In the genomic region with DNA sequence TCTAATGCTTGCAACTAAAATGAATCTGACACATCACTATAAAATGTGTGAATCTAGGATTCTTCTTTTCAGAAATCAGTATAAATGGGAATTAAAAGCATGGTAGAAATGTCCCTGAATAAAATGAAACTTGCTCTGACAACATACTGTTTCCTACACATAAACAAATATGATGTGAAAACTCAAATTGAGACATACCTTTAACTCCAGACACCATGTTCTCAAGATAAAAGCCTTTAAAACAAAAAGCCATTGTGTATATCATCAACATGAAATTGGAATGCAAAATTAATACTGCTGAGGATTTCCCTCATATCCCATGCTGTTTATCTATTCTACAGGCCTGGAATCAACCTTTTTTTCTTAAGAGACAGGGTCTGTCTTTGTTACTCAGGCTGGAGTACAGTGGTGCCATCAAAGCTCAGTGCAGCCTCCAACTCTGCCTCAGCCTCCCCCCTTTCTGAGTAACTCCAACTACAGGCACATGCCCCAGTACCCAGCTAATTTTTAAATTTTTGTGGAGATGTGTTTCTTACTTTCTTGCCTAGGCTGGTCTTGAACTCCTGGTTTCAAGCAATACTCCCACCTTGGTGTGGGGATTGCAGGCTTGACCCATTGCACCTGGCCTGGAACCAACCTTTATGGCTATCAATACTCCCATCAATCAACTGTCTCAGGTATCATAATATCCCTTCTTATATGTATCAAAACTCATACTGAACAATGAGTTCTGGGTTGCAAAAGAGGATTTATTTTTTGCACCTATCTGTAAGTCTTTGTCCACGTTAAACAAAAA, we compare ENCODE assay signal across 12 cellular contexts. TPM values are rescaled to one million over a fixed set of nuclear protein-coding genes. Genes with fewer than 3 reads are reported as not detected.
A peak's percentile ranks its signal among the peaks of the same experiment; 100 is the strongest.
DNase-seq lines count a peak whose midpoint lies in the region; ATAC-seq and TF ChIP-seq lines count a peak whose summit lies in the region.
"Had no signal": no experiment of that assay in that cellular context is flagged by ENCODE, and none has a peak within 500 bp of the region (broad histone marks: within the 10 kb centered on the region; RNA-seq: fewer than 3 reads in every experiment).

No MANE protein-coding gene starts in this region.

- H3K9ac ChIP-seq in GM23248 (peak overlapping the region; percentile 37), mesenchymal stem cell (ENCODE audit: low read length) (peak overlapping the region; percentile 22)

- no peak overlapping the region for H4K8ac ChIP-seq in mesenchymal stem cell (ENCODE audit: low read length)

- H3K14ac ChIP-seq in mesenchymal stem cell (ENCODE audit: low read length in 2 of 2): no peak overlapping the region

- peak overlapping the region; percentile 20 to 74 (median 36) for H3K27ac Mint-ChIP-seq in CD4-positive, CD25-positive, alpha-beta regulatory T cell
- peak overlapping the region; percentile 68 for H3K27ac Mint-ChIP-seq in activated CD8-positive, alpha-beta T cell treated with anti-CD3 and anti-CD28 coated beads for 36 hours

- no peaks in the 10 kb centered on the region for H3K27me3 Mint-ChIP-seq in CD4-positive, CD25-positive, alpha-beta regulatory T cell
- H3K27me3 Mint-ChIP-seq in activated CD8-positive, alpha-beta T cell treated with anti-CD3 and anti-CD28 coated beads for 36 hours: no peaks in the 10 kb centered on the region

- no peak overlapping the region for H3K18ac ChIP-seq in mesenchymal stem cell (ENCODE audit: low read depth in 1 of 2, low read length in 2 of 2)

- peaks cover 100% of the 10 kb centered on the region for H3F3A ChIP-seq in GM23248 (ENCODE audit: insufficient read depth)

- H3K79me2 ChIP-seq in GM23248 (ENCODE audit: insufficient read depth): peaks cover 71% of the 10 kb centered on the region

- H3K4me3 Mint-ChIP-seq in CD4-positive, CD25-positive, alpha-beta regulatory T cell: peak overlapping the region; percentile 35 to 68 (median 44)
- peak overlapping the region; percentile 98 for H3K4me3 Mint-ChIP-seq in activated CD8-positive, alpha-beta T cell treated with anti-CD3 and anti-CD28 coated beads for 36 hours

- H3K27me3 ChIP-seq in CD4-positive, CD25-positive, alpha-beta regulatory T cell (ENCODE audit: control insufficient read depth, insufficient read depth, low read length): no peaks in the 10 kb centered on the region
- no peaks in the 10 kb centered on the region for H3K27me3 ChIP-seq in GM23248 (replicated peaks; ENCODE audit: insufficient read depth)
- no peaks in the 10 kb centered on the region for H3K27me3 ChIP-seq in mesenchymal stem cell (ENCODE audit: control insufficient read depth in 1 of 2, insufficient read depth in 1 of 2, low read length in 2 of 2)
- H3K27me3 ChIP-seq: left lung, ovary had no signal

- no peak overlapping the region for H3K4me3 ChIP-seq in CD4-positive, CD25-positive, alpha-beta regulatory T cell (ENCODE audit: low read depth, low read length)
- H3K4me3 ChIP-seq in GM23248: peak overlapping the region; percentile 12
- H3K4me3 ChIP-seq in mesenchymal stem cell (ENCODE audit: insufficient read depth in 1 of 2, low read depth in 1 of 2, low read length in 2 of 2): no peak overlapping the region
- H3K4me3 ChIP-seq: left lung, ovary had no signal

- no peak overlapping the region for H2BK15ac ChIP-seq in mesenchymal stem cell (ENCODE audit: low read depth, poor library complexity, severe bottlenecking)

- 93 to 97% methylated on average over 1 of the region's 1 CpG for WGBS in GM23248 (ENCODE audit: low coverage in 1 of 2, low lambda C conversion rate in 2 of 2, missing lambda C conversion rate in 2 of 2), 2 experiments
- WGBS in mesenchymal stem cell: 100% methylated on average over 1 of the region's 1 CpG

- no peaks in the 10 kb centered on the region for H3K9me2 ChIP-seq in GM23248 (ENCODE audit: insufficient read depth)

- H2AFZ ChIP-seq in GM23248 (no peak overlapping the region), mesenchymal stem cell (ENCODE audit: low read depth, low read length) (no peak overlapping the region)

- H3K36me3 Mint-ChIP-seq in CD4-positive, CD25-positive, alpha-beta regulatory T cell: peaks cover 75% of the 10 kb centered on the region
- peaks cover 91% of the 10 kb centered on the region for H3K36me3 Mint-ChIP-seq in activated CD8-positive, alpha-beta T cell treated with anti-CD3 and anti-CD28 coated beads for 36 hours (ENCODE audit: low read depth)

- no peak overlapping the region for H2BK120ac ChIP-seq in mesenchymal stem cell (ENCODE audit: low read depth, low read length)

- TF ChIP-seq CTCF in activated CD8-positive, alpha-beta T cell treated with anti-CD3 and anti-CD28 coated beads for 36 hours (IDR thresholded peaks at IDR 0.05): no peak

- H4K91ac ChIP-seq in mesenchymal stem cell (ENCODE audit: low read length): no peak overlapping the region

- H3K27ac ChIP-seq in CD4-positive, CD25-positive, alpha-beta regulatory T cell (ENCODE audit: insufficient read depth, low read length, poor library complexity, severe bottlenecking): no peak overlapping the region
- H3K27ac ChIP-seq in GM23248 (peak overlapping the region; percentile 33; the same call in 1 of the 2 replicates), mesenchymal stem cell (ENCODE audit: low read length, poor library complexity, severe bottlenecking) (peak overlapping the region; percentile 28)
- H3K27ac ChIP-seq: left lung, ovary had no signal

- H4K20me1 ChIP-seq in GM23248 (ENCODE audit: insufficient read depth): peaks cover 34% of the 10 kb centered on the region; the same call in 1 of the 2 replicates

- no peak overlapping the region for H3K23ac ChIP-seq in mesenchymal stem cell (ENCODE audit: low read length in 2 of 2)

- DNase-seq in CD4-positive, CD25-positive, alpha-beta regulatory T cell: no peak
- DNase-seq in GM23248: no peak
- no peak for DNase-seq in activated CD8-positive, alpha-beta T cell treated with anti-CD3 and anti-CD28 coated beads for 36 hours
- no peak for DNase-seq in mesenchymal stem cell
- DNase-seq in iPS-NIHi7 (ENCODE audit: extremely low spot score): no peak
- no peak for DNase-seq in AG20443 (ENCODE audit: low spot score)
- DNase-seq in A172 (ENCODE audit: low spot score): no peak
- DNase-seq: left lung; NCI-H226; ovary; RPMI8226; stimulated activated CD4-positive, alpha-beta T cell treated with anti-CD3 and anti-CD28 coated beads, Interleukin-1b, Interleukin-23, amount 100 ng/mL, for 48 hours had no signal

- H3K4ac ChIP-seq in mesenchymal stem cell (ENCODE audit: low read depth in 1 of 2, low read length in 2 of 2): no peak overlapping the region

- intact Hi-C loops in activated CD8-positive, alpha-beta T cell treated with anti-CD3 and anti-CD28 coated beads for 36 hours (cut with micrococcal nuclease): no loop called here

- CTCF ChIA-PET in activated CD8-positive, alpha-beta T cell treated with anti-CD3 and anti-CD28 coated beads for 36 hours (lab: Charles Lee): no interaction called here

- H3K4me1 ChIP-seq in CD4-positive, CD25-positive, alpha-beta regulatory T cell (ENCODE audit: control insufficient read depth, insufficient read depth, low read length, poor library complexity, severe bottlenecking): peaks cover 44% of the 10 kb centered on the region
- peaks cover 56% of the 10 kb centered on the region for H3K4me1 ChIP-seq in GM23248 (ENCODE audit: insufficient read depth)
- peaks cover 4% of the 10 kb centered on the region for H3K4me1 ChIP-seq in mesenchymal stem cell (ENCODE audit: control insufficient read depth, insufficient read depth, low read depth, low read length)

- H2AK5ac ChIP-seq in mesenchymal stem cell (ENCODE audit: low read length, severe bottlenecking): no peak overlapping the region

- H3K9me3 ChIP-seq in CD4-positive, CD25-positive, alpha-beta regulatory T cell (ENCODE audit: control insufficient read depth in 2 of 2, low read length in 2 of 2): no peaks in the 10 kb centered on the region
- no peaks in the 10 kb centered on the region for H3K9me3 ChIP-seq in GM23248 (ENCODE audit: low read depth)
- H3K9me3 ChIP-seq in mesenchymal stem cell (ENCODE audit: control insufficient read depth, low read length): no peaks in the 10 kb centered on the region
- H3K9me3 ChIP-seq: left lung, ovary had no signal

- H2BK5ac ChIP-seq in mesenchymal stem cell (ENCODE audit: low read depth, low read length, poor library complexity, severe bottlenecking): no peak overlapping the region

- ATAC-seq in CD4-positive, CD25-positive, alpha-beta regulatory T cell (ENCODE audit: low read depth in 2 of 2): no peak
- ATAC-seq in activated CD8-positive, alpha-beta T cell treated with anti-CD3 and anti-CD28 coated beads for 36 hours: no peak
- ATAC-seq: left lung had no signal

- in situ Hi-C loops in GM23248 (cut with MboI): no loop called here

- peaks cover 58 to 74% (median 69%) of the 10 kb centered on the region in 4 donors for H3K4me1 Mint-ChIP-seq in CD4-positive, CD25-positive, alpha-beta regulatory T cell
- H3K4me1 Mint-ChIP-seq in activated CD8-positive, alpha-beta T cell treated with anti-CD3 and anti-CD28 coated beads for 36 hours (ENCODE audit: low read depth): peaks cover 56% of the 10 kb centered on the region

- POLR2A ChIA-PET in activated CD8-positive, alpha-beta T cell treated with anti-CD3 and anti-CD28 coated beads for 36 hours (lab: Charles Lee): interaction anchor here (1.0 to 6.7 kb wide), 6 partner anchors 11 to 58 kb away, joined by 3 to 51 read pairs (median 4); partner anchors contain the start of gene MED17

- peak overlapping the region; percentile 17 for H3K4me2 ChIP-seq in GM23248 (ENCODE audit: unreplicated experiment)
- H3K4me2 ChIP-seq in mesenchymal stem cell (ENCODE audit: low read length, poor library complexity, severe bottlenecking): peak overlapping the region; percentile 28

- H2BK12ac ChIP-seq in mesenchymal stem cell (ENCODE audit: low read length in 2 of 2): no peak overlapping the region

- H3K79me1 ChIP-seq in mesenchymal stem cell (replicated peaks; ENCODE audit: low read length, poor library complexity, severe bottlenecking): peaks cover 3% of the 10 kb centered on the region

- peaks cover 90% of the 10 kb centered on the region for H3K36me3 ChIP-seq in CD4-positive, CD25-positive, alpha-beta regulatory T cell (ENCODE audit: control insufficient read depth, insufficient read depth, low read length)
- H3K36me3 ChIP-seq in GM23248 (ENCODE audit: low read depth): peaks cover 100% of the 10 kb centered on the region
- peaks cover 11 to 100% of the 10 kb centered on the region in 2 experiments for H3K36me3 ChIP-seq in mesenchymal stem cell (ENCODE audit: control insufficient read depth in 1 of 2, insufficient read depth in 2 of 2, low read depth in 1 of 2, low read length in 2 of 2)
- H3K36me3 ChIP-seq: ovary had no signal

- no peaks in the 10 kb centered on the region for H3K9me3 Mint-ChIP-seq in CD4-positive, CD25-positive, alpha-beta regulatory T cell
- no peaks in the 10 kb centered on the region for H3K9me3 Mint-ChIP-seq in activated CD8-positive, alpha-beta T cell treated with anti-CD3 and anti-CD28 coated beads for 36 hours

RNA-seq across cellular contexts. Expression of gene TAF1D, which starts 6.7 kb away (rescaled TPM):
- 162 TPM for total RNA-seq in CD4-positive, CD25-positive, alpha-beta regulatory T cell
- polyA plus RNA-seq in CD4-positive, CD25-positive, alpha-beta regulatory T cell: 10 to 100 TPM; 18.2 to 22.7 (median 19.4) TPM
- total RNA-seq in GM23248 (2014; rRNA removed; shearing (Covaris generic)): 124 and 127 TPM in 2 replicates
- 48.0 and 60.7 TPM in 2 replicates for polyA plus RNA-seq in GM23248 (2016; fragmentation: Nextera tagmentation; extraction: Ambion mirVana)
- 100 to 1,000 TPM; 334 to 344 TPM for total RNA-seq in activated CD8-positive, alpha-beta T cell treated with anti-CD3 and anti-CD28 coated beads for 36 hours
- polyA plus RNA-seq in mesenchymal stem cell (2013, experiment 1 of 2): 117 TPM
- 120 TPM for polyA plus RNA-seq in mesenchymal stem cell (2013, experiment 2 of 2)
- total RNA-seq in A172 (2014; rRNA removed; shearing (Covaris generic)): 87.6 and 97.8 TPM in 2 replicates

RNA-seq across cellular contexts. Expression of gene C11orf54, which starts 6.8 kb away (rescaled TPM):
- total RNA-seq in CD4-positive, CD25-positive, alpha-beta regulatory T cell: 15.3 TPM
- polyA plus RNA-seq in CD4-positive, CD25-positive, alpha-beta regulatory T cell: 10 to 100 TPM; 19.5 to 23.2 (median 21.8) TPM
- 12.5 and 13.7 TPM in 2 replicates for total RNA-seq in GM23248 (2014; rRNA removed; shearing (Covaris generic))
- polyA plus RNA-seq in GM23248 (2016; fragmentation: Nextera tagmentation; extraction: Ambion mirVana): 13.5 and 16.1 TPM in 2 replicates
- total RNA-seq in activated CD8-positive, alpha-beta T cell treated with anti-CD3 and anti-CD28 coated beads for 36 hours: 10 to 100 TPM; 17.0 to 18.9 TPM
- polyA plus RNA-seq in mesenchymal stem cell (2013, experiment 1 of 2): 8.9 TPM
- polyA plus RNA-seq in mesenchymal stem cell (2013, experiment 2 of 2): 9.0 TPM
- 14.0 and 18.6 TPM in 2 replicates for total RNA-seq in A172 (2014; rRNA removed; shearing (Covaris generic))

RNA-seq across cellular contexts. Expression of gene MED17, which starts 49.5 kb away (rescaled TPM):
- 63.8 TPM for total RNA-seq in CD4-positive, CD25-positive, alpha-beta regulatory T cell
- 10 to 100 TPM; 17.7 to 35.8 (median 22.4) TPM for polyA plus RNA-seq in CD4-positive, CD25-positive, alpha-beta regulatory T cell
- total RNA-seq in GM23248 (2014; rRNA removed; shearing (Covaris generic)): 22.4 and 25.4 TPM in 2 replicates
- polyA plus RNA-seq in GM23248 (2016; fragmentation: Nextera tagmentation; extraction: Ambion mirVana): 19.5 and 22.2 TPM in 2 replicates
- total RNA-seq in activated CD8-positive, alpha-beta T cell treated with anti-CD3 and anti-CD28 coated beads for 36 hours: 10 to 100 TPM; 30.1 to 31.3 TPM
- polyA plus RNA-seq in mesenchymal stem cell (2013, experiment 1 of 2): 15.4 TPM
- polyA plus RNA-seq in mesenchymal stem cell (2013, experiment 2 of 2): 18.2 TPM
- 12.9 and 18.6 TPM in 2 replicates for total RNA-seq in A172 (2014; rRNA removed; shearing (Covaris generic))
